Comparison of ENCODE assay signal across 1 cellular context in the genomic region with DNA sequence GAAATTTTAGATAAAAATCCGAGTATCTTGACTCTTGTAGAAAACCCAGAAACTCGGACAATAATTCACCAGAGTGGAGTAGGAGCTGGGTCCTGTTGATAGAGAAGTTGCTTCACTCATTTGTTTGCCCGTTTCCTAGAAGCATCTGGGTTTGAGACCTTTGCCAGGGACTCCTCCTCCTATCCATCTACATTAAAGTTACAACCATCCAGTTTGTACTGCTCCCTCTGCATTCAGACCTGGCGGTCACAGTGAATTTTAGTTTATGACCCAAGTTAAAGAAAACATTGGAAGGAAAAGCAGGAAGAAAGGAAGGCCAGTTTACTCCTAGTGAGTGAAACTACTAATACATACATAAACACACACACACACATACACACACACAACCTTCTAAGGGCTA.
TF ChIP-seq lines count a peak whose summit lies in the region.

No MANE protein-coding gene starts in this region.

TF ChIP-seq in WTC11, 78 proteins besides CTCF, POLR2A, EP300 and RAD21 (continued from another document):
- TF ChIP-seq, protein P1, sequence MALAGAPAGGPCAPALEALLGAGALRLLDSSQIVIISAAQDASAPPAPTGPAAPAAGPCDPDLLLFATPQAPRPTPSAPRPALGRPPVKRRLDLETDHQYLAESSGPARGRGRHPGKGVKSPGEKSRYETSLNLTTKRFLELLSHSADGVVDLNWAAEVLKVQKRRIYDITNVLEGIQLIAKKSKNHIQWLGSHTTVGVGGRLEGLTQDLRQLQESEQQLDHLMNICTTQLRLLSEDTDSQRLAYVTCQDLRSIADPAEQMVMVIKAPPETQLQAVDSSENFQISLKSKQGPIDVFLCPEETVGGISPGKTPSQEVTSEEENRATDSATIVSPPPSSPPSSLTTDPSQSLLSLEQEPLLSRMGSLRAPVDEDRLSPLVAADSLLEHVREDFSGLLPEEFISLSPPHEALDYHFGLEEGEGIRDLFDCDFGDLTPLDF (CRISPR knock-in tag; IDR thresholded peaks at IDR 0.05) = no peak
- TF ChIP-seq, protein P2, sequence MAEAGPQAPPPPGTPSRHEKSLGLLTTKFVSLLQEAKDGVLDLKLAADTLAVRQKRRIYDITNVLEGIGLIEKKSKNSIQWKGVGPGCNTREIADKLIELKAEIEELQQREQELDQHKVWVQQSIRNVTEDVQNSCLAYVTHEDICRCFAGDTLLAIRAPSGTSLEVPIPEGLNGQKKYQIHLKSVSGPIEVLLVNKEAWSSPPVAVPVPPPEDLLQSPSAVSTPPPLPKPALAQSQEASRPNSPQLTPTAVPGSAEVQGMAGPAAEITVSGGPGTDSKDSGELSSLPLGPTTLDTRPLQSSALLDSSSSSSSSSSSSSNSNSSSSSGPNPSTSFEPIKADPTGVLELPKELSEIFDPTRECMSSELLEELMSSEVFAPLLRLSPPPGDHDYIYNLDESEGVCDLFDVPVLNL (CRISPR knock-in tag; IDR thresholded peaks at IDR 0.05; ENCODE audit: borderline replicate concordance, low read depth) = no peak
